Comparison of ENCODE assay signal across 9 cellular contexts in genomic region chr12:124720019-124720686, GRCh38.
DNase-seq lines count a peak whose midpoint lies in the region; ATAC-seq and TF ChIP-seq lines count a peak whose summit lies in the region.
"Had no signal": no experiment of that assay in that cellular context is flagged by ENCODE, and none has a peak within 500 bp of the region (broad histone marks: within the 10 kb centered on the region; RNA-seq: fewer than 3 reads in every experiment).

No MANE protein-coding gene starts in this region.

- TF ChIP-seq CTCF in C4-2B (conservative IDR thresholded peaks at IDR 0.05), result no peak; the same call in 1 of the 2 replicates
- peak; percentile 44 for TF ChIP-seq CTCF in neural crest cell (conservative IDR thresholded peaks at IDR 0.05)
- TF ChIP-seq CTCF in testis (IDR thresholded peaks at IDR 0.05), result peak in 1 of 3 experiments; percentile 22

- H3K9me3 Mint-ChIP-seq in neural crest cell, result no peaks in the 10 kb centered on the region

- H3K4me1 ChIP-seq in testis, result peaks cover 14% of the 10 kb centered on the region

- H3K4me1 Mint-ChIP-seq in neural crest cell, result peaks cover 37% of the 10 kb centered on the region

- no peaks in the 10 kb centered on the region for H3K36me3 Mint-ChIP-seq in neural crest cell (ENCODE audit: low read depth)

- H3K27me3 Mint-ChIP-seq in neural crest cell (ENCODE audit: low read depth), result peaks cover 4% of the 10 kb centered on the region

- H3K4me3 ChIP-seq in testis, result no peak overlapping the region
- H3K4me3 ChIP-seq: GM12878 had no signal

- intact Hi-C loops in testis (cut with DNase I; ENCODE audit: low total_unique reads), result no loop called here

- peak overlapping the region; percentile 77 for H3K27ac Mint-ChIP-seq in neural crest cell (ENCODE audit: unreplicated experiment)

- H3K36me3 ChIP-seq in testis (ENCODE audit: low read depth, missing control alignments), result no peaks in the 10 kb centered on the region

- no peak for ATAC-seq in HG02973 (IDR thresholded peaks at IDR 0.05; ENCODE audit: unreplicated experiment)
- ATAC-seq: GM12878 had no signal

- H3K4me3 Mint-ChIP-seq in neural crest cell, result no peak overlapping the region

- H3K27me3 ChIP-seq in testis, result no peaks in the 10 kb centered on the region

- 58 to 77% methylated on average over 13 of the region's 13 CpGs for WGBS in testis, 2 donors

- DNase-seq in NCI-H2107 (lab: John Stamatoyannopoulos, UW) (peak; percentile 62), cerebellar cortex (ENCODE audit: low spot score) (peak; percentile 29), neural crest cell (ENCODE audit: low read depth, low spot score) (no peak), NCI-H1930 (lab: John Stamatoyannopoulos, UW) (no peak), midbrain (lab: John Stamatoyannopoulos, UW) (no peak), testis (no peak)

- no peak for TF ChIP-seq POLR2A in testis (IDR thresholded peaks at IDR 0.05)

- H3K27ac ChIP-seq in C4-2B (peak overlapping the region; percentile 81), testis (peak overlapping the region in 1 of 2 donors; percentile 8)

- no peaks in the 10 kb centered on the region for H3K9me3 ChIP-seq in testis

Comparison
In these comparisons a context has a peak if more than half of its experiments do, and no peak if none do; other contexts are left out.
1. DNase-seq: peak in NCI-H2107 (single experiment) and cerebellar cortex (single experiment); none in neural crest cell (single experiment), NCI-H1930 (0 of 2), midbrain (single experiment) and testis (single experiment).